Comparison of ENCODE assay signal across 8 cellular contexts in the genomic region with DNA sequence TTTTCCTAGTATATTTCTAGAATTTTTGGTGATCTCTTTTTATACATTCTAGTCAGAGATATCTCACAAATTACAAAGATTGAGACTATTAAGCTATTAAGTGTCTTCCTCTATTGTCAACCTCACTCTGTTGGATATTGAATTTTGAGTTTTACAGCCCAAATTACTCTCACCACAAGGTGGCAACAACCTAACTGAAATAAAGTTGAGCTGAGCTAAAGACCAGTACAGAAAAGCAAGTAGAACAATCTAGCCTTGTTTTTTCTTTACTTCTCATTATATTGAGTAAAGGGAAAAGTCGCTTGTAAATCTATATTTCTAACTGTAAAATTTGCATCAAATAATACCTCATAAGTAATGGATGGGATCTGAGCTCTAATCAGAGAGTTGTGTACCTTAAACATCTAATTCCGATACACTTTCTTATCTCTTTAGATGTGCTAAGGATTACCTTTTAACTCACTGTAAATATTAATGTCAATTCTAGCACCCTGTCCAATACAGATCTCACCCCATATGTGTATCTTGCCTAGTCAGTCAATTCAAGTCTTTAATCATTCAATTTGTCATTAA. TPM values are rescaled to one million over a fixed set of nuclear protein-coding genes. Genes with fewer than 3 reads are reported as not detected.
DNase-seq lines count a peak whose midpoint lies in the region; TF ChIP-seq lines count a peak whose summit lies in the region.

No MANE protein-coding gene starts in this region.

- peak; percentile 41 for TF ChIP-seq CTCF in GM12873 (IDR thresholded peaks at IDR 0.05; ENCODE audit: insufficient read depth, low read depth, low read length, missing control alignments)

- peak overlapping the region; percentile 98 for H3K27ac ChIP-seq in temporal lobe (ENCODE audit: low read depth, low read length)

- DNase-seq in A172 (ENCODE audit: low spot score) (peak; percentile 30), RKO (ENCODE audit: low spot score) (peak; percentile 55), fibroblast of the conjunctiva (ENCODE audit: low read depth) (peak; percentile 26), GM19238 (ENCODE audit: insufficient read length, low spot score) (no peak), NCI-H187 (lab: John Stamatoyannopoulos, UW) (no peak)
- no peak for DNase-seq in stimulated activated CD8-positive, alpha-beta memory T cell treated with anti-CD3 and anti-CD28 coated beads, Interleukin-4, amount 100 ng/mL, for 48 hours

RNA-seq across cellular contexts. Expression of a gene that starts 13.6 kb away (rescaled TPM):
- 50.4 and 74.3 TPM in 2 replicates for total RNA-seq in A172 (2014; rRNA removed; shearing (Covaris generic))
- total RNA-seq in temporal lobe: 68.1 TPM

RNA-seq across cellular contexts. Expression of a gene that starts 26.5 kb away (rescaled TPM):
- not detected in 2 replicates for total RNA-seq in A172 (2014; rRNA removed; shearing (Covaris generic))
- 0.25 TPM for total RNA-seq in temporal lobe

RNA-seq across cellular contexts. Expression of a gene that starts 47.2 kb away (rescaled TPM):
- total RNA-seq in A172 (2014; rRNA removed; shearing (Covaris generic)): 38.0 and 49.5 TPM in 2 replicates
- total RNA-seq in temporal lobe: 59.7 TPM

Comparison
In these comparisons a context has a peak if more than half of its experiments do, and no peak if none do; other contexts are left out.
1. DNase-seq: peak in A172 (single experiment), RKO (single experiment) and fibroblast of the conjunctiva (single experiment); none in GM19238 (single experiment), stimulated activated CD8-positive, alpha-beta memory T cell treated with anti-CD3 and anti-CD28 coated beads, Interleukin-4, amount 100 ng/mL, for 48 hours (single experiment) and NCI-H187 (0 of 2).